Comparison of ENCODE assay signal across 18 cellular contexts in the genomic region with DNA sequence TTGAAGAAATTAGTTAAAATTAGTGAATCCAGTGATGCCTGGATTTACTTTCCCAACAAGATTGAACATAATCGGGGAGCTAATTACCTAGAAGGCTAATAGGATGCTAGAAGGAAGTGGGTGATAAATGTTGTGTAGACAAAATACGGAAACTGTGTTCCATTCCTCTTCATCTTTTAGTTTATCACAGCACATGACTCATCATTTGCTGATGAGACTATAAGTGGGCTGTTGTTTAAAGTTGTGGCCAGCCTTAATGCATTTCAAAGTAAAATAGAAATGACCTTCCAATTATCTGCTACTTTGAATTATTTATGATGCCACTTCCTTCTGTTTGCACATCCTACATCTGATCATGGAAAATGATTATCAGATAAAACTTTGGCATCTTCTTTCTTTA. TPM values are rescaled to one million over a fixed set of nuclear protein-coding genes. Genes with fewer than 3 reads are reported as not detected.
DNase-seq lines count a peak whose midpoint lies in the region; ATAC-seq, FAIRE-seq and TF ChIP-seq lines count a peak whose summit lies in the region.
"Had no signal": no experiment of that assay in that cellular context is flagged by ENCODE, and none has a peak within 500 bp of the region (broad histone marks: within the 10 kb centered on the region; RNA-seq: fewer than 3 reads in every experiment).

No MANE protein-coding gene starts in this region.

- H2AFZ ChIP-seq in endothelial cell of umbilical vein (ENCODE audit: low read depth, low read length), result no peak overlapping the region
- H2AFZ ChIP-seq: GM23338 had no signal

- no peak for TF ChIP-seq CTCF in endothelial cell of umbilical vein (IDR thresholded peaks at IDR 0.05; ENCODE audit: extremely low read depth in 1 of 2, insufficient read depth in 1 of 2, low read depth in 1 of 2, low read length in 2 of 2)

- BruUV-seq in endothelial cell of umbilical vein (replicated peaks; lab: Mats Ljungman, UMichigan), result no TSS peak

- no peaks in the 10 kb centered on the region for H3K36me3 ChIP-seq in endothelial cell of umbilical vein (ENCODE audit: control insufficient read depth in 2 of 2, extremely low read depth in 1 of 2, insufficient read depth in 2 of 2, low read length in 2 of 2)

- POLR2A ChIA-PET in endothelial cell of umbilical vein (lab: Charles Lee), result no interaction called here

- intact Hi-C loops in endothelial cell of umbilical vein (cut with micrococcal nuclease), result no loop called here

- no peaks in the 10 kb centered on the region for H3K27me3 ChIP-seq in endothelial cell of umbilical vein (ENCODE audit: control insufficient read depth in 2 of 2, insufficient read depth in 2 of 2, low read length in 2 of 2)

- no peak overlapping the region for H3K4me3 ChIP-seq in endothelial cell of umbilical vein (replicated peaks in 1 of 3; ENCODE audit: insufficient read depth in 1 of 3, low read depth in 1 of 3, low read length in 3 of 3)
- H3K4me3 ChIP-seq: GM23338 had no signal

- CTCF ChIA-PET in endothelial cell of umbilical vein (lab: Charles Lee), result interaction anchor here (0.9 kb wide), 1 partner anchor 217 kb away, joined by 3 read pairs; no protein-coding TSS in a partner anchor

- no peak overlapping the region for H3K4me2 ChIP-seq in endothelial cell of umbilical vein (ENCODE audit: insufficient read depth, low read length)
- H3K4me2 ChIP-seq: GM23338, KMS-11 had no signal

- H3K4me1 ChIP-seq in endothelial cell of umbilical vein (ENCODE audit: control insufficient read depth, extremely low read depth, insufficient read depth, low read length), result peaks cover 2% of the 10 kb centered on the region

- no peak for FAIRE-seq in endothelial cell of umbilical vein (lab: Jason Lieb, UNC)

- no peaks in the 10 kb centered on the region for H3K9me3 ChIP-seq in endothelial cell of umbilical vein (replicated peaks; ENCODE audit: control insufficient read depth, insufficient read depth, low read length)

- dilution Hi-C loops in endothelial cell of umbilical vein (cut with MboI; ENCODE audit: extremely low pct_ligation_motif_present, low sequenced_read_pairs), result no loop called here

- H3K9me1 ChIP-seq in endothelial cell of umbilical vein (replicated peaks; ENCODE audit: control insufficient read depth, extremely low read depth, insufficient read depth, low read length), result no peaks in the 10 kb centered on the region

- no peak for TF ChIP-seq POLR2A in endothelial cell of umbilical vein (IDR thresholded peaks at IDR 0.05; ENCODE audit: low read depth, low read length)

- DNase-seq in COLO829 (ENCODE audit: low spot score), result peak; percentile 62
- DNase-seq in DMS53 treated with DMSO at 0.1 percent for 48 hours (lab: John Stamatoyannopoulos, UW; ENCODE audit: unreplicated experiment), result peak; percentile 37
- peak; percentile 40 for DNase-seq in M059J (ENCODE audit: low read depth)
- DNase-seq in endothelial cell of umbilical vein (ENCODE audit: low read depth, low spot score), result no peak
- no peak for DNase-seq in SHP77 (lab: John Stamatoyannopoulos, UW)
- DNase-seq: AML-193, NCI-H1436, NCI-H1930, NCI-H345, NCI-H69, OCI-M1, Right ventricle myocardium superior, T1000 had no signal

- H3K27ac ChIP-seq in endothelial cell of umbilical vein (ENCODE audit: insufficient read depth, low read depth, low read length), result no peak overlapping the region
- H3K27ac ChIP-seq: C4-2B, KMS-11 had no signal

- H3K9ac ChIP-seq in endothelial cell of umbilical vein (replicated peaks; ENCODE audit: extremely low read depth, insufficient read depth, low read length), result no peak overlapping the region
- H3K9ac ChIP-seq: KMS-11 had no signal

- ATAC-seq in HG03354 (IDR thresholded peaks at IDR 0.05; ENCODE audit: poor library complexity, severe bottlenecking, unreplicated experiment) (no peak), GM18520 (IDR thresholded peaks at IDR 0.05; ENCODE audit: unreplicated experiment) (no peak)
- ATAC-seq: GM23338 had no signal

- no peaks in the 10 kb centered on the region for H4K20me1 ChIP-seq in endothelial cell of umbilical vein (replicated peaks; ENCODE audit: control insufficient read depth, extremely low read depth, insufficient read depth, low read length)

- no peaks in the 10 kb centered on the region for H3K79me2 ChIP-seq in endothelial cell of umbilical vein (ENCODE audit: control insufficient read depth, insufficient read depth, low read length)

TF ChIP-seq in endothelial cell of umbilical vein, 7 proteins besides CTCF, POLR2A, EP300 and RAD21:
- TF ChIP-seq FOS (IDR thresholded peaks at IDR 0.05; ENCODE audit: borderline replicate concordance, insufficient read depth, low read length) (peak; percentile 50), MYC (IDR thresholded peaks at IDR 0.05; ENCODE audit: low read depth, low read length) (no peak)
TF ChIP-seq in endothelial cell of umbilical vein: peak in this region for 1.

RNA-seq across cellular contexts. Expression of a gene that starts 43.4 kb away (rescaled TPM):
- total RNA-seq in M059J (2014; rRNA removed; shearing (Covaris generic)), result 21.0 and 27.6 TPM in 2 replicates
- total RNA-seq in endothelial cell of umbilical vein, result 19.4 and 21.1 TPM in 2 replicates
- 2.8 and 3.4 TPM in 2 replicates for polyA plus RNA-seq in endothelial cell of umbilical vein
- 4.1 and 4.5 TPM in 2 replicates for polyA plus RNA-seq in endothelial cell of umbilical vein (2011; cell fraction: cytosol; rRNA removed)
- 3.6 and 5.6 TPM in 2 replicates for polyA plus RNA-seq in endothelial cell of umbilical vein (2011; cell fraction: nucleus; rRNA removed)
- polyA plus RNA-seq in endothelial cell of umbilical vein (2012), result 7.0 and 12.3 TPM in 2 replicates
- 6.4 and 7.2 TPM in 2 replicates for polyA minus RNA-seq in endothelial cell of umbilical vein
- polyA minus RNA-seq in endothelial cell of umbilical vein (2011; cell fraction: cytosol; rRNA and poly(A)+ RNA removed), result 7.0 TPM
- polyA minus RNA-seq in endothelial cell of umbilical vein (2011; cell fraction: nucleus; rRNA and poly(A)+ RNA removed), result 6.5 and 10.6 TPM in 2 replicates

Comparison
In these comparisons a context has a peak if more than half of its experiments do, and no peak if none do; other contexts are left out.
1. DNase-seq: peak in COLO829 (single experiment), DMS53 treated with DMSO at 0.1 percent for 48 hours (single experiment) and M059J (single experiment); none in endothelial cell of umbilical vein (single experiment) and SHP77 (0 of 2).